Comparison of ENCODE assay signal across 9 cellular contexts in the genomic region with DNA sequence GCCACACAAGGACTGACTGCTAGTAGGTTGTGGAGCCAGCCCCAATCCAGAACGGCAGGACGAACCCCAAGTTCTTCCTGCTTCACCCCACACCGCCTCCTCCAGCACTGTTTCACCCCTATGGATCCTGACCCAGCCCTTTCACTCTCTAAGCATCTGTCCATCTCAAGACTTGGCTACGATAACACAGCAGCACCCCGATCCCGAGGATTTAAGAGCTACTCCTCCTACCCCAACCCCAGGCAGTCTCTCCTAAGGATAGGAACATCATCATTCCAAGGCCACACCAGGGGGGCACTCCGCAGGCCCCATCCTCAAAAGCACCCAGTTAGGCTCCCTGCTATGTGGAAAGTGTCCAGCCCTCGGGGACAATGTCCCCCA. TPM values are rescaled to one million over a fixed set of nuclear protein-coding genes. Genes with fewer than 3 reads are reported as not detected.
DNase-seq lines count a peak whose midpoint lies in the region; ATAC-seq, FAIRE-seq and TF ChIP-seq lines count a peak whose summit lies in the region.
"Had no signal": no experiment of that assay in that cellular context is flagged by ENCODE, and none has a peak within 500 bp of the region (broad histone marks: within the 10 kb centered on the region; RNA-seq: fewer than 3 reads in every experiment).

No MANE protein-coding gene starts in this region.

- peak overlapping the region; percentile 96 for H3K4me3 Mint-ChIP-seq in T-helper 1 cell treated with Interleukin-12 subunit alpha and Interleukin-12 subunit beta and Interleukin-4 antibody, amounts not matched to agents 30 μg/mL and 1 μg/mL, for 36 hours
- H3K4me3 Mint-ChIP-seq in stimulated activated naive B cell treated with anti-CD40 and anti-IgM and Interleukin-4, amounts not matched to agents 10 μg/mL and 1 μg/mL and 100 μg/mL, for 72 hours, result peak overlapping the region; percentile 93 to 94

- H3K79me2 ChIP-seq in Karpas-422 (ENCODE audit: low read length) (peaks cover 22% of the 10 kb centered on the region), GM12878 (ENCODE audit: control insufficient read depth, insufficient read depth, low read length) (peaks cover 11% of the 10 kb centered on the region)

- H3K36me3 Mint-ChIP-seq in T-helper 1 cell treated with Interleukin-12 subunit alpha and Interleukin-12 subunit beta and Interleukin-4 antibody, amounts not matched to agents 30 μg/mL and 1 μg/mL, for 36 hours (ENCODE audit: low read depth), result peaks cover 5% of the 10 kb centered on the region
- H3K36me3 Mint-ChIP-seq in stimulated activated naive B cell treated with anti-CD40 and anti-IgM and Interleukin-4, amounts not matched to agents 10 μg/mL and 1 μg/mL and 100 μg/mL, for 72 hours, result peaks cover 0 to 11% of the 10 kb centered on the region in 2 donors

- H3K4me1 Mint-ChIP-seq in T-helper 1 cell treated with Interleukin-12 subunit alpha and Interleukin-12 subunit beta and Interleukin-4 antibody, amounts not matched to agents 30 μg/mL and 1 μg/mL, for 36 hours (ENCODE audit: low read depth), result peaks cover 16% of the 10 kb centered on the region
- peaks cover 9 to 15% of the 10 kb centered on the region in 2 donors for H3K4me1 Mint-ChIP-seq in stimulated activated naive B cell treated with anti-CD40 and anti-IgM and Interleukin-4, amounts not matched to agents 10 μg/mL and 1 μg/mL and 100 μg/mL, for 72 hours

- ATAC-seq in GM12878 (peak; percentile 3), HG03039 (IDR thresholded peaks at IDR 0.05; ENCODE audit: unreplicated experiment) (no peak)
- no peak for ATAC-seq in stimulated activated naive B cell treated with anti-CD40 and anti-IgM and Interleukin-4, amounts not matched to agents 10 μg/mL and 1 μg/mL and 100 μg/mL, for 72 hours (replicated peaks)

- peak overlapping the region; percentile 65 for H3K27ac ChIP-seq in Karpas-422 (ENCODE audit: low read length)
- H3K27ac ChIP-seq in GM12878 (ENCODE audit: control insufficient read depth, insufficient read depth), result peak overlapping the region; percentile 80

- RAD21 ChIA-PET in GM12878 (lab: Charles Lee; ENCODE audit: unreplicated experiment), result interaction anchor here (1.2 to 2.4 kb wide), 2 partner anchors 23 to 26 kb away, joined by 5 to 20 read pairs; no protein-coding TSS in a partner anchor

- no peaks in the 10 kb centered on the region for H3K27me3 ChIP-seq in Karpas-422 (ENCODE audit: low read length)
- no peaks in the 10 kb centered on the region for H3K27me3 ChIP-seq in GM12878 (replicated peaks in 1 of 2; ENCODE audit: control insufficient read depth in 2 of 2, insufficient read depth in 2 of 2, low read length in 1 of 2)

- in situ Hi-C loops in GM12878 (cut with MboI), result no loop called here

- H3K4me3 ChIP-seq in Karpas-422 (ENCODE audit: low read length) (peak overlapping the region; percentile 77), GM12878 (peak overlapping the region; percentile 86)

- no peak for TF ChIP-seq CTCF in GM12878 (IDR thresholded peaks at IDR 0.05 in 2 of 3, conservative IDR thresholded peaks at IDR 0.05 in 1 of 3; ENCODE audit: control insufficient read depth in 2 of 3, extremely low read depth in 1 of 3, insufficient read depth in 1 of 3, low read depth in 3 of 3, low read length in 3 of 3)

- peak overlapping the region; percentile 86 for H3K27ac Mint-ChIP-seq in T-helper 1 cell treated with Interleukin-12 subunit alpha and Interleukin-12 subunit beta and Interleukin-4 antibody, amounts not matched to agents 30 μg/mL and 1 μg/mL, for 36 hours
- H3K27ac Mint-ChIP-seq in stimulated activated naive B cell treated with anti-CD40 and anti-IgM and Interleukin-4, amounts not matched to agents 10 μg/mL and 1 μg/mL and 100 μg/mL, for 72 hours, result peak overlapping the region; percentile 87

- H3K4me2 ChIP-seq in Karpas-422 (ENCODE audit: low read depth, low read length, poor library complexity, severe bottlenecking) (peak overlapping the region; percentile 76), GM12878 (ENCODE audit: control insufficient read depth, insufficient read depth) (peak overlapping the region; percentile 75)

- CTCF ChIA-PET in GM12878 (lab: Yijun Ruan, JAX), result interaction anchor here (0.6 to 5.1 kb wide), 5 partner anchors 13 to 30 kb away, joined by 3 to 45 read pairs (median 6); partner anchors contain the start of gene SGO2

- intact Hi-C loops in GM12878 (cut with micrococcal nuclease; ENCODE audit: unreplicated experiment), result no loop called here

- no peaks in the 10 kb centered on the region for H3K27me3 Mint-ChIP-seq in T-helper 1 cell treated with Interleukin-12 subunit alpha and Interleukin-12 subunit beta and Interleukin-4 antibody, amounts not matched to agents 30 μg/mL and 1 μg/mL, for 36 hours (ENCODE audit: low read depth)
- peaks cover 0 to under 1% of the 10 kb centered on the region in 2 donors for H3K27me3 Mint-ChIP-seq in stimulated activated naive B cell treated with anti-CD40 and anti-IgM and Interleukin-4, amounts not matched to agents 10 μg/mL and 1 μg/mL and 100 μg/mL, for 72 hours

- no peak for TF ChIP-seq EP300 in GM12878 (IDR thresholded peaks at IDR 0.05; ENCODE audit: borderline replicate concordance in 1 of 2, control insufficient read depth in 1 of 2, low read depth in 2 of 2, low read length in 2 of 2)

- H3K9me3 ChIP-seq in Karpas-422 (ENCODE audit: low read length) (no peaks in the 10 kb centered on the region), GM12878 (replicated peaks; ENCODE audit: control insufficient read depth, insufficient read depth, low read length) (no peaks in the 10 kb centered on the region)

- 10% methylated on average over 8 of the region's 8 CpGs for WGBS in GM12878 (ENCODE audit: insufficient coverage, insufficient replicate concordance, low lambda C conversion rate, missing lambda C conversion rate)

- SMC1A ChIA-PET in GM12878 (lab: Charles Lee; ENCODE audit: uncharacterized antibody, unreplicated experiment), result interaction anchor here (1.1 to 1.2 kb wide), 2 partner anchors 10 to 16 kb away, joined by 3 read pairs; partner anchors contain the start of gene SGO2

- H3K9ac ChIP-seq in Karpas-422 (ENCODE audit: low read length), result peak overlapping the region; percentile 84
- peak overlapping the region; percentile 99 for H3K9ac ChIP-seq in GM12878 (ENCODE audit: control insufficient read depth, insufficient read depth, low read length)

- no peaks in the 10 kb centered on the region for H3K9me3 Mint-ChIP-seq in T-helper 1 cell treated with Interleukin-12 subunit alpha and Interleukin-12 subunit beta and Interleukin-4 antibody, amounts not matched to agents 30 μg/mL and 1 μg/mL, for 36 hours
- no peaks in the 10 kb centered on the region for H3K9me3 Mint-ChIP-seq in stimulated activated naive B cell treated with anti-CD40 and anti-IgM and Interleukin-4, amounts not matched to agents 10 μg/mL and 1 μg/mL and 100 μg/mL, for 72 hours

- TF ChIP-seq POLR2A in GM12878 (IDR thresholded peaks at IDR 0.05; ENCODE audit: low read depth, low read length), result no peak

- H3K4me1 ChIP-seq in Karpas-422 (ENCODE audit: low read length) (peaks cover 16% of the 10 kb centered on the region), GM12878 (ENCODE audit: control insufficient read depth, insufficient read depth, low read length) (no peaks in the 10 kb centered on the region)

- FAIRE-seq in GM12878 (lab: Jason Lieb, UNC), result no peak
- FAIRE-seq: G401.6 had no signal

- H3K36me3 ChIP-seq in Karpas-422 (ENCODE audit: insufficient read depth, low read length) (peaks cover 12% of the 10 kb centered on the region; the same call in 1 of the 2 replicates), GM12878 (ENCODE audit: control insufficient read depth in 2 of 2, insufficient read depth in 2 of 2, low read length in 1 of 2) (no peaks in the 10 kb centered on the region)

- no TSS peak for BruUV-seq in GM12878 (replicated peaks; lab: Mats Ljungman, UMichigan)

- H2AFZ ChIP-seq in Karpas-422 (ENCODE audit: low read length) (peak overlapping the region; percentile 8; the same call in 1 of the 2 replicates), GM12878 (ENCODE audit: control insufficient read depth, low read depth, low read length) (peak overlapping the region; percentile 78)

- POLR2A ChIA-PET in GM12878 (lab: Charles Lee), result interaction anchor here (0.7 to 1.9 kb wide), 4 partner anchors 11 to 26 kb away, joined by 3 to 14 read pairs (median 5); partner anchors contain the start of gene SGO2

- no peak for TF ChIP-seq RAD21 in GM12878 (IDR thresholded peaks at IDR 0.05; ENCODE audit: insufficient read depth, low read depth, low read length)

- no peak for DNase-seq in T-helper 1 cell
- DNase-seq in Karpas-422, result peak; percentile 46
- DNase-seq in GM12878 (ENCODE audit: low read depth, low spot score), result no peak
- peak; percentile 26 for DNase-seq in iPS-NIHi11 (ENCODE audit: low spot score)
- no peak for DNase-seq in stimulated activated naive B cell treated with anti-CD40 and anti-IgM and Interleukin-4, amounts not matched to agents 10 μg/mL and 1 μg/mL and 100 μg/mL, for 72 hours
- no peak for DNase-seq in NCI-H1105 (lab: John Stamatoyannopoulos, UW)

- H4K20me1 ChIP-seq in Karpas-422 (ENCODE audit: insufficient read depth, low read depth, low read length), result no peaks in the 10 kb centered on the region
- H4K20me1 ChIP-seq in GM12878 (ENCODE audit: control insufficient read depth, insufficient read depth), result no peaks in the 10 kb centered on the region

- H3K9me2 ChIP-seq in Karpas-422 (replicated peaks; ENCODE audit: insufficient read depth, low read length), result no peaks in the 10 kb centered on the region; the same call in 1 of the 2 replicates

RNA-seq across cellular contexts. Expression of gene KCTD18, which starts 0.7 kb away (rescaled TPM):
- total RNA-seq in Karpas-422 (2014; rRNA removed; shearing (Covaris generic); ENCODE audit: low replicate concordance), result 24.6 and 28.1 TPM in 2 replicates
- total RNA-seq in GM12878 (2013; cell fraction: nucleolus; rRNA removed), result 13.7 and 14.0 TPM in 2 replicates
- 14.9 and 19.3 TPM in 2 replicates for total RNA-seq in GM12878 (2014; rRNA removed)
- 16.3 and 16.9 TPM in 2 replicates for total RNA-seq in GM12878 (2014; rRNA removed; fragmentation: Illumina TruSeq; extraction: Trizol)
- 12.3 and 14.2 TPM in 2 replicates for total RNA-seq in GM12878 (2021)
- polyA plus RNA-seq in GM12878 (2011; ENCODE audit: low read depth), result 6.8 TPM
- polyA plus RNA-seq in GM12878 (2011; rRNA removed), result 8.7 and 10.3 TPM in 2 replicates
- 5.6 and 5.7 TPM in 2 replicates for polyA plus RNA-seq in GM12878 (2011; cell fraction: cytosol; rRNA removed)
- 9.7 and 10.0 TPM in 2 replicates for polyA plus RNA-seq in GM12878 (2011; cell fraction: nucleus; rRNA removed)
- polyA plus RNA-seq in GM12878 (2012), result 12.3 and 13.7 TPM in 2 replicates
- 12.7 and 16.8 TPM in 2 replicates for polyA plus RNA-seq in GM12878 (2014; fragmentation: Illumina TruSeq; extraction: Trizol)
- 1 to 10 TPM; 1.4 to 3.7 TPM for polyA plus RNA-seq in GM12878 (2014; fragmentation: Nextera tagmentation; extraction: Ambion mirVana)
- polyA plus RNA-seq in GM12878 (2014; rRNA removed), result 10.8 and 11.5 TPM in 2 replicates
- 10 to 100 TPM; 13.5 to 13.9 TPM for polyA plus RNA-seq in GM12878 (2016; fragmentation: Nextera tagmentation; extraction: Ambion mirVana)
- polyA minus RNA-seq in GM12878 (2011; rRNA and poly(A)+ RNA removed), result 3.6 and 3.7 TPM in 2 replicates
- polyA minus RNA-seq in GM12878 (2011; cell fraction: cytosol; rRNA and poly(A)+ RNA removed), result 2.8 and 5.2 TPM in 2 replicates
- polyA minus RNA-seq in GM12878 (2011; cell fraction: nucleus; rRNA and poly(A)+ RNA removed), result 3.3 and 4.0 TPM in 2 replicates

RNA-seq across cellular contexts. Expression of gene SGO2, which starts 16.8 kb away (rescaled TPM):
- 14.3 and 32.3 TPM in 2 replicates for total RNA-seq in Karpas-422 (2014; rRNA removed; shearing (Covaris generic); ENCODE audit: low replicate concordance)
- total RNA-seq in GM12878 (2013; cell fraction: nucleolus; rRNA removed), result 58.3 and 61.7 TPM in 2 replicates
- 18.5 and 22.2 TPM in 2 replicates for total RNA-seq in GM12878 (2014; rRNA removed)
- 21.8 and 22.4 TPM in 2 replicates for total RNA-seq in GM12878 (2014; rRNA removed; fragmentation: Illumina TruSeq; extraction: Trizol)
- total RNA-seq in GM12878 (2021), result 21.7 and 22.3 TPM in 2 replicates
- 4.1 TPM for polyA plus RNA-seq in GM12878 (2011; ENCODE audit: low read depth)
- 26.7 and 59.4 TPM in 2 replicates for polyA plus RNA-seq in GM12878 (2011; rRNA removed)
- polyA plus RNA-seq in GM12878 (2011; cell fraction: cytosol; rRNA removed), result 4.4 and 4.5 TPM in 2 replicates
- 24.0 and 26.2 TPM in 2 replicates for polyA plus RNA-seq in GM12878 (2011; cell fraction: nucleus; rRNA removed)
- 7.7 and 12.3 TPM in 2 replicates for polyA plus RNA-seq in GM12878 (2012)
- polyA plus RNA-seq in GM12878 (2014; fragmentation: Illumina TruSeq; extraction: Trizol), result 33.4 and 39.4 TPM in 2 replicates
- polyA plus RNA-seq in GM12878 (2014; fragmentation: Nextera tagmentation; extraction: Ambion mirVana), result 10 to 100 TPM; 15.8 to 30.7 TPM
- 11.3 and 16.7 TPM in 2 replicates for polyA plus RNA-seq in GM12878 (2014; rRNA removed)
- polyA plus RNA-seq in GM12878 (2016; fragmentation: Nextera tagmentation; extraction: Ambion mirVana), result 10 to 100 TPM; 42.5 to 55.2 TPM
- 17.1 and 21.9 TPM in 2 replicates for polyA minus RNA-seq in GM12878 (2011; rRNA and poly(A)+ RNA removed)
- polyA minus RNA-seq in GM12878 (2011; cell fraction: cytosol; rRNA and poly(A)+ RNA removed), result 7.5 and 9.0 TPM in 2 replicates
- polyA minus RNA-seq in GM12878 (2011; cell fraction: nucleus; rRNA and poly(A)+ RNA removed), result 34.7 and 52.3 TPM in 2 replicates

Comparison
In these comparisons a context has a peak if more than half of its experiments do, and no peak if none do; other contexts are left out.
1. DNase-seq: peak in Karpas-422 (single experiment) and iPS-NIHi11 (single experiment); none in T-helper 1 cell (0 of 5), GM12878 (single experiment), stimulated activated naive B cell treated with anti-CD40 and anti-IgM and Interleukin-4, amounts not matched to agents 10 μg/mL and 1 μg/mL and 100 μg/mL, for 72 hours (single experiment) and NCI-H1105 (single experiment).